In the genomic region with DNA sequence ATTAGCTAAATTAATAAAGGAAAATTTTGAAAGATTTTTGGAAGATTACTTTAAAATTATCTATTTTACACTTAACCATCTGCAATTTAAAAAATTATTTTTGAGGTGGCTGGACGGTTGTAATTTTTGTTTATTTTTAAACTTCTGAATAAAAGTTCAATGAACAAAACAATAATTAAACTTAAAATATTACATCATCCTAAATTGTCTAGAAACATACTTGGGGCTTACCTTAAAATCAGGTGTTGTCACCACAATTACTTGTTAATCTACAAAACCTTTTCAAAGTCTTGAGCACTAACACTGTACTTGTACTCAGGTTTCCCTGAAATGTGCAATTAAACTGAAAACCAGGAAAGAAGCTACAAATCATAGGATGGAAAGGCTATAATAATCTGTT, we compare ENCODE assay signal across 29 cellular contexts.
"Had no signal": no experiment of that assay in that cellular context is flagged by ENCODE, and none has a peak within 500 bp of the region (broad histone marks: within the 10 kb centered on the region; RNA-seq: fewer than 3 reads in every experiment).

No MANE protein-coding gene starts in this region.

- DNase-seq: activated B cell treated with CpG ODN at 0.5 μM for 24 hours; activated CD4-positive, alpha-beta memory T cell treated with anti-CD3 and anti-CD28 coated beads for 36 hours; activated CD4-positive, alpha-beta T cell treated with anti-CD3 and anti-CD28 coated beads for 4 hours; activated CD4-positive, alpha-beta T cell treated with anti-CD3 and anti-CD28 coated beads, Interleukin-2, amount 10 ng/mL, durations not matched to agents 24 days and 14 days; activated CD4-positive, alpha-beta T cell treated with anti-CD3 and anti-CD28 coated beads, Interleukin-2, amount 50 U/mL, for 1 hour; activated CD4-positive, alpha-beta T cell treated with anti-CD3 and anti-CD28 coated beads, Interleukin-2, amount 50 U/mL, for 4 hours; activated CD4-positive, CD25-positive, alpha-beta regulatory T cell treated with anti-CD3 and anti-CD28 coated beads, Interleukin-2, amount 50 U/mL, for 72 hours; activated CD8-positive, alpha-beta memory T cell treated with anti-CD3 and anti-CD28 coated beads, Interleukin-2, amount 50 U/mL, for 4 hours; activated CD8-positive, alpha-beta T cell treated with anti-CD3 and anti-CD28 coated beads for 36 hours; activated effector memory CD4-positive, alpha-beta T cell treated with anti-CD3 and anti-CD28 coated beads, Interleukin-2, amount 50 U/mL, for 16 hours; activated gamma-delta T cell treated with Interleukin-2 at 50 U/mL for 16 hours; activated naive CD4-positive, alpha-beta T cell; activated naive CD4-positive, alpha-beta T cell treated with anti-CD3 and anti-CD28 coated beads for 36 hours; activated naive CD4-positive, alpha-beta T cell treated with anti-CD3 and anti-CD28 coated beads, Interleukin-2, amount 50 U/mL, for 16 hours; activated naive CD8-positive, alpha-beta T cell treated with anti-CD3 and anti-CD28 coated beads for 36 hours; activated T-cell treated with anti-CD3 and anti-CD28 coated beads for 4 hours; activated T-cell treated with anti-CD3 and anti-CD28 coated beads, Interleukin-2, amount 50 U/mL, for 1 hour; activated T-cell treated with anti-CD3 and anti-CD28 coated beads, Interleukin-2, amount 50 U/mL, for 4 hours; activated T-cell treated with anti-CD3 and anti-CD28 coated beads, Interleukin-2, amount 50 U/mL, for 72 hours; adrenal gland; amniotic stem cell; aorta; body of pancreas; brain microvascular endothelial cell; central memory CD4-positive, alpha-beta T cell; T-helper 2 cell; T-helper 9 cell had no signal

- ATAC-seq: activated CD8-positive, alpha-beta T cell treated with anti-CD3 and anti-CD28 coated beads for 36 hours; activated naive CD4-positive, alpha-beta T cell treated with anti-CD3 and anti-CD28 coated beads, Interleukin-2, amount 50 U/mL, for 72 hours; activated T-cell treated with anti-CD3 and anti-CD28 coated beads, Interleukin-2, amount 50 U/mL, for 4 hours; activated T-cell treated with anti-CD3 and anti-CD28 coated beads, Interleukin-2, amount 50 U/mL, for 72 hours; activated T-helper 17 cell treated with anti-CD3 and anti-CD28 coated beads, Interleukin-2, amount 50 U/mL, for 72 hours; body of pancreas had no signal
